In the genomic region with DNA sequence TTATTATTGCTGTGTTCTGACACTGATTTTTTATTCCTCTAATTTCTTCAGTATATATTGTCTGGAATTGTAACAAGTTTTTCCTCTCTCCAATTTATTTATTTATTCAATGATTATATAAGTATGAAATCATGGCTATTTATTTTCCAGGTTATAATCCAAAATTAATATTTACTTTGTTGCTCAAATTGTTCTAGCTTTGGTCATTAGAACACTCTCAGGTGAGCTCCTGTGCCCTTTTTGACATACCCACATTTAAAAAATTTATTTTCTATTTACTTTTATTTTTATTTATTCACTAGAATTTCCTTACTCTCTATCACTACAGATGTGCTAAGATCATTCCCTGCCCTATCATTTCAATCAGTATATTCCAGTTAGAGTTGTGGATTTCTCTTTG, we compare ENCODE assay signal across 24 cellular contexts.
"Had no signal": no experiment of that assay in that cellular context is flagged by ENCODE, and none has a peak within 500 bp of the region (broad histone marks: within the 10 kb centered on the region; RNA-seq: fewer than 3 reads in every experiment).

No MANE protein-coding gene starts in this region.

- FAIRE-seq: RCC 7860 had no signal

- H3K9me3 ChIP-seq: SJSA1 had no signal

- H3K36me3 ChIP-seq: SJSA1 had no signal

- H3K4me1 ChIP-seq: SJSA1 had no signal

- H3K4me3 ChIP-seq: SJSA1, SK-N-MC had no signal

- H3K27ac ChIP-seq: SJSA1, SK-N-MC had no signal

- DNase-seq: IMR-90, Karpas-422, KG1, MV-4-11, NCI-H1048, NCI-H1105, NCI-H1417 treated with DMSO at 0.1 percent for 48 hours, NCI-H146, NCI-H1694 treated with DMSO at 0.1 percent for 48 hours, NCI-H1930, NCI-H2081, NCI-H2107, NCI-H226, NCI-H446, NCI-H510A, NCI-H524 treated with DMSO at 0.1 percent for 48 hours, NCI-H69, NCI-H774, Right ventricle myocardium superior, RPMI8226, SIG-M5 had no signal

- H3K27me3 ChIP-seq: SJSA1 had no signal
